In the genomic region with DNA sequence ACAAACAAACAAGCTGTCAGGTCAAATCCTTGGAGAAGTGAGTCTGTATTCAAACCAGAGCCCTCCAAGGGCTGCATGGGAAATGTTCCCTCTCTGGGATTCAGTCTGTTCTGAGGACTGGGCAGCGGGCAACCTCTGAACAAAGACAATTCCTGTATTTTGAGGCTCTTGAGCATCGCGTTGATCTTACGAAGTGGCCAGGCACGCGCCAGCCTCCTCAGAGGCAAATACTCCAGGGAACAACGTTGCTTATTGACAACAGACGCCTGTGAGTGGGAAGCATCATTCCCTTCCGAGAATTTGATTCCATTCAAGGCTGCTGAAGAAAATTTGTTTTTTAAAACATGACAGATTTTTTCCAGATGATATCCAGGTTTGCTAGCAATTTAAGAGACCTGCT, we compare ENCODE assay signal across 29 cellular contexts. TPM values are rescaled to one million over a fixed set of nuclear protein-coding genes. Genes with fewer than 3 reads are reported as not detected.
DNase-seq lines count a peak whose midpoint lies in the region; ATAC-seq and TF ChIP-seq lines count a peak whose summit lies in the region.
"Had no signal": no experiment of that assay in that cellular context is flagged by ENCODE, and none has a peak within 500 bp of the region (broad histone marks: within the 10 kb centered on the region; RNA-seq: fewer than 3 reads in every experiment).

No MANE protein-coding gene starts in this region.

- H3K27me3 Mint-ChIP-seq in chondrocyte (ENCODE audit: low read depth) (peaks cover 14% of the 10 kb centered on the region), mesothelial cell of epicardium (ENCODE audit: low read depth) (no peaks in the 10 kb centered on the region)
- peaks cover 16 to 36% of the 10 kb centered on the region in 2 donors for H3K27me3 Mint-ChIP-seq in CD4-positive, alpha-beta memory T cell

- peak overlapping the region; percentile 57 to 75 for H3K27ac ChIP-seq in uterus
- no peak overlapping the region for H3K27ac ChIP-seq in CD4-positive, alpha-beta memory T cell (ENCODE audit: low read depth, low read length)
- H3K27ac ChIP-seq: colonic mucosa, lower lobe of right lung, Peyer's patch, SJSA1 had no signal

- H3K36me3 Mint-ChIP-seq in chondrocyte (ENCODE audit: low read depth) (peaks cover 5% of the 10 kb centered on the region), mesothelial cell of epicardium (peaks cover 14% of the 10 kb centered on the region)
- no peaks in the 10 kb centered on the region for H3K36me3 Mint-ChIP-seq in CD4-positive, alpha-beta memory T cell
- H3K36me3 Mint-ChIP-seq: CD4-positive, CD25-positive, alpha-beta regulatory T cell; stimulated activated effector memory CD8-positive, alpha-beta T cell treated with anti-CD3 and anti-CD28 coated beads, Interleukin-12 subunit alpha, Interleukin-12 subunit beta, amount 100 ng/mL, for 72 hours had no signal

- peaks cover 11% of the 10 kb centered on the region for H3K9me3 Mint-ChIP-seq in chondrocyte (ENCODE audit: low read depth)
- peaks cover 29% of the 10 kb centered on the region for H3K9me3 Mint-ChIP-seq in mesothelial cell of epicardium
- H3K9me3 Mint-ChIP-seq in CD4-positive, alpha-beta memory T cell: peaks cover 0 to 14% (median 3%) of the 10 kb centered on the region in 8 donors
- H3K9me3 Mint-ChIP-seq: effector memory CD8-positive, alpha-beta T cell had no signal

- no peak for TF ChIP-seq POLR2A in uterus (IDR thresholded peaks at IDR 0.05)

- H3K27ac Mint-ChIP-seq in chondrocyte (ENCODE audit: unreplicated experiment) (peak overlapping the region; percentile 22), mesothelial cell of epicardium (peak overlapping the region; percentile 53)
- no peak overlapping the region for H3K27ac Mint-ChIP-seq in CD4-positive, alpha-beta memory T cell
- H3K27ac Mint-ChIP-seq: CD4-positive, CD25-positive, alpha-beta regulatory T cell; effector memory CD8-positive, alpha-beta T cell; stimulated activated effector memory CD8-positive, alpha-beta T cell treated with anti-CD3 and anti-CD28 coated beads, Interleukin-12 subunit alpha, Interleukin-12 subunit beta, amount 100 ng/mL, for 72 hours; T-helper 17 cell had no signal

- no peak overlapping the region for H3K4me3 Mint-ChIP-seq in chondrocyte (ENCODE audit: unreplicated experiment)
- H3K4me3 Mint-ChIP-seq in mesothelial cell of epicardium: no peak overlapping the region
- H3K4me3 Mint-ChIP-seq in CD4-positive, alpha-beta memory T cell: no peak overlapping the region
- H3K4me3 Mint-ChIP-seq: CD4-positive, CD25-positive, alpha-beta regulatory T cell; effector memory CD8-positive, alpha-beta T cell; stimulated activated effector memory CD8-positive, alpha-beta T cell treated with anti-CD3 and anti-CD28 coated beads, Interleukin-12 subunit alpha, Interleukin-12 subunit beta, amount 100 ng/mL, for 72 hours; T-helper 17 cell had no signal

- H3K4me1 Mint-ChIP-seq in chondrocyte (ENCODE audit: low read depth) (peaks cover 38% of the 10 kb centered on the region), mesothelial cell of epicardium (peaks cover 21% of the 10 kb centered on the region)
- H3K4me1 Mint-ChIP-seq in CD4-positive, alpha-beta memory T cell: no peaks in the 10 kb centered on the region
- H3K4me1 Mint-ChIP-seq: CD4-positive, CD25-positive, alpha-beta regulatory T cell had no signal

- H3K4me3 ChIP-seq in uterus (no peak overlapping the region), HAP-1 (no peak overlapping the region)
- H3K4me3 ChIP-seq in CD4-positive, alpha-beta memory T cell (ENCODE audit: low read length in 2 of 2): no peak overlapping the region
- H3K4me3 ChIP-seq: colonic mucosa, K562, lower lobe of right lung, MG63, Peyer's patch, SJSA1 had no signal

- in situ Hi-C loops in HAP-1 (cut with MboI; ENCODE audit: low sequenced_read_pairs): no loop called here

- TF ChIP-seq CTCF in chondrocyte (IDR thresholded peaks at IDR 0.05) (no peak), mesothelial cell of epicardium (IDR thresholded peaks at IDR 0.05; ENCODE audit: unreplicated experiment) (no peak), uterus (IDR thresholded peaks at IDR 0.05) (no peak)

- intact Hi-C loops in uterus (cut with DNase I; ENCODE audit: low total_unique reads): no loop called here
- intact Hi-C loops in CD4-positive, alpha-beta memory T cell (cut with micrococcal nuclease): no loop called here

- ATAC-seq in HG03159 (IDR thresholded peaks at IDR 0.05; ENCODE audit: unreplicated experiment): no peak
- ATAC-seq: effector memory CD8-positive, alpha-beta T cell; stimulated activated effector memory CD8-positive, alpha-beta T cell treated with anti-CD3 and anti-CD28 coated beads, Interleukin-12 subunit alpha, Interleukin-12 subunit beta, amount 100 ng/mL, for 72 hours; T-helper 17 cell had no signal

- no peaks in the 10 kb centered on the region for H3K27me3 ChIP-seq in uterus
- H3K27me3 ChIP-seq in CD4-positive, alpha-beta memory T cell (ENCODE audit: insufficient read depth, low read length): no peaks in the 10 kb centered on the region
- H3K27me3 ChIP-seq in HAP-1 (ENCODE audit: low read depth): no peaks in the 10 kb centered on the region
- H3K27me3 ChIP-seq: colonic mucosa, MG63, Peyer's patch, SJSA1 had no signal

- no peaks in the 10 kb centered on the region for H3K36me3 ChIP-seq in uterus
- no peaks in the 10 kb centered on the region for H3K36me3 ChIP-seq in CD4-positive, alpha-beta memory T cell (ENCODE audit: insufficient read depth, low read length)
- H3K36me3 ChIP-seq in HAP-1 (replicated peaks): no peaks in the 10 kb centered on the region
- H3K36me3 ChIP-seq: colonic mucosa, lower lobe of right lung, MG63, Peyer's patch, SJSA1 had no signal

- H3K4me1 ChIP-seq in uterus: peaks cover 0 to 3% of the 10 kb centered on the region in 2 donors
- H3K4me1 ChIP-seq in CD4-positive, alpha-beta memory T cell (ENCODE audit: insufficient read depth, low read length): no peaks in the 10 kb centered on the region
- H3K4me1 ChIP-seq in HAP-1: no peaks in the 10 kb centered on the region
- H3K4me1 ChIP-seq: colonic mucosa, Peyer's patch had no signal

- peak; percentile 2 for DNase-seq in NCI-H2171 (lab: John Stamatoyannopoulos, UW)
- no peak for DNase-seq in chondrocyte (ENCODE audit: low spot score)
- no peak for DNase-seq in mesothelial cell of epicardium (ENCODE audit: low spot score in 2 of 2, unreplicated experiment in 2 of 2)
- no peak for DNase-seq in uterus
- DNase-seq in CD4-positive, alpha-beta memory T cell: no peak
- no peak for DNase-seq in HAP-1 (ENCODE audit: low spot score in 2 of 2)
- DNase-seq: activated CD4-positive, alpha-beta T cell treated with anti-CD3 and anti-CD28 coated beads for 4 hours; activated naive CD4-positive, alpha-beta T cell treated with Interleukin-2 at 50 U/mL for 16 hours; activated T-cell treated with anti-CD3 and anti-CD28 coated beads, Interleukin-2, amount 50 U/mL, for 48 hours; amniotic stem cell; CD4-positive, CD25-positive, alpha-beta regulatory T cell; colonic mucosa; DMS153; effector memory CD8-positive, alpha-beta T cell; GDM1; lower lobe of right lung; MG63; NCI-H1417; NCI-H2081 treated with DMSO at 0.1 percent for 48 hours; NCI-H510A; NK-92 treated with Interleukin-12 subunit alpha and Interleukin-12 subunit beta, amount 100 ng/mL, for 24 hours; Peyer's patch; stimulated activated CD4-positive, alpha-beta T cell treated with anti-CD3 and anti-CD28 coated beads, Interleukin-2, amount 100 ng/mL, for 48 hours; T-helper 17 cell had no signal

- no peaks in the 10 kb centered on the region for H3K9me3 ChIP-seq in uterus
- H3K9me3 ChIP-seq in CD4-positive, alpha-beta memory T cell (ENCODE audit: control insufficient read depth in 1 of 2, low read length in 2 of 2): no peaks in the 10 kb centered on the region
- no peaks in the 10 kb centered on the region for H3K9me3 ChIP-seq in HAP-1
- H3K9me3 ChIP-seq: colonic mucosa, lower lobe of right lung, MG63, Peyer's patch, SJSA1 had no signal

- CTCF ChIA-PET in CD4-positive, alpha-beta memory T cell (lab: Charles Lee; ENCODE audit: partially characterized antibody): no interaction called here

- POLR2A ChIA-PET in CD4-positive, alpha-beta memory T cell (lab: Charles Lee; ENCODE audit: partially characterized antibody): no interaction called here

RNA-seq across cellular contexts. Expression of a gene that starts 20.0 kb away (rescaled TPM):
- 0.22 to 0.33 TPM (median 0.30 TPM) in 3 replicates for total RNA-seq in chondrocyte
- 22.7 to 25.3 TPM (median 25.0 TPM) in 3 replicates for total RNA-seq in mesothelial cell of epicardium
- 10 to 100 TPM in 1 of 4 donors, under 1 TPM in 2, not detected in 1; 0.26 to 24.8 (median 0.73) TPM for total RNA-seq in uterus
- total RNA-seq in CD4-positive, alpha-beta memory T cell: not detected
- polyA plus RNA-seq in CD4-positive, alpha-beta memory T cell: not detected
- total RNA-seq: activated CD8-positive, alpha-beta memory T cell treated with anti-CD3 and anti-CD28 coated beads for 36 hours; CD4-positive, CD25-positive, alpha-beta regulatory T cell; SJSA1 had no signal

RNA-seq across cellular contexts. Expression of a gene that starts 50.5 kb away (rescaled TPM):
- total RNA-seq in chondrocyte (8.9 to 9.3 TPM (median 9.0 TPM) in 3 replicates), mesothelial cell of epicardium (17.7 to 26.1 TPM (median 20.0 TPM) in 3 replicates), uterus (10 to 100 TPM; 45.9 to 97.6 (median 65.4) TPM)
- total RNA-seq in CD4-positive, alpha-beta memory T cell: 10 to 100 TPM; 73.1 to 86.2 TPM
- polyA plus RNA-seq in CD4-positive, alpha-beta memory T cell: 10 to 100 TPM; 32.7 to 36.9 TPM

Comparison
In these comparisons a context has a peak if more than half of its experiments do, and no peak if none do; other contexts are left out.
1. H3K27ac Mint-ChIP-seq: peak in chondrocyte (single experiment) and mesothelial cell of epicardium (single experiment); none in CD4-positive, alpha-beta memory T cell (0 of 7).